Comparison of ENCODE assay signal across 6 cellular contexts in the genomic region with DNA sequence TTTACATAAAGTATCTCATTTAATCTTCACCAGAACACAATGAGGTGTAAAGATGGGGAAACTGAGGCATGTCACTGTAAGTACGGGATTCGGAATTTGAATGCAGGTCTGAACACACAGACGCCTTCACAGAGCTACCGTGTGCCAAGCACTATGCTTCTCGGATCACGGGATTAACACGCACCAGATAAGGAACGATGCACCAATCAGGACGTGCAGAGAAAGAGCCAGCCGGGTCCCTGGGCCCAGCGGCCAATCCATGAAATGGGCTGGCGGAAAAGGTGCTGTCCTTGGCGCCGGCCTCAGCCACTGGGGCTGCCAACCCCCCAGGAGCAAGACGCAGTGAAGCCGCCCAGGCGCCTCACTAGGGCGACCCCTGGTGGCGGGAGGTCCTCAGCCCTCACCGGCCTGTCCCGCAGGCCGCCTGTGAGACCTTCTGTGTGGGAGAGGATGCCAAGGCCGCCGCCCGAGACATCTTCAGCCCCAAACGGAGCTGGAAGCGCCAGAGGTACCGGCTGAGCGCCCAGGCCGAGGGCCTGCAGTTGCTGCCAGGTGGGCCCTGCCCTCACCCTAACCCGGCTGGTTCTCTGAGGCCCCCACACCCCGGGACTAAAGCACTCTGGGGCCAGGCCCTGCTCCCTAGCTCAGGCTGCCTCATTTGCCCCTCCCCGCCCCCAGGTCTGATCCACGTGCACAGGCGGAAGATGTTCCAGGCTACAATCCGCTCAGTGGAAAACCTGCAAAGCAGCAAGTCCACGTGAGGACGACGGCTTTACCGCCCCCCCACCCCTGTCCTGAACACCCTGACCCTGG. TPM values are rescaled to one million over a fixed set of nuclear protein-coding genes. Genes with fewer than 3 reads are reported as not detected.
A peak's percentile ranks its signal among the peaks of the same experiment; 100 is the strongest.
DNase-seq lines count a peak whose midpoint lies in the region; ATAC-seq and TF ChIP-seq lines count a peak whose summit lies in the region.

No MANE protein-coding gene starts in this region.

- TF ChIP-seq CTCF in gastroesophageal sphincter (IDR thresholded peaks at IDR 0.05): peak in 3 of 4 experiments; percentile 55 to 81 (median 55)

- H3K9ac ChIP-seq in BLaER1 treated with 17β-estradiol and CSF1 and Interleukin-3, amounts not matched to agents 10 nM and 100 nM: peak overlapping the region in 9 of 11 experiments; percentile 41 to 74 (median 62); a peak in 17 of 22 replicates

- peak; percentile 55 for ATAC-seq in HG02840 (IDR thresholded peaks at IDR 0.05; ENCODE audit: low FRiP score, unreplicated experiment)
- ATAC-seq in gastroesophageal sphincter: peak; percentile 49

- no peak for TF ChIP-seq EP300 in gastroesophageal sphincter (IDR thresholded peaks at IDR 0.05)

- WGBS in gastroesophageal sphincter (ENCODE audit: low coverage in 1 of 2), 2 donors: 57 to 61% methylated on average over 6 to 14 of the region's 40 CpGs

- TF ChIP-seq POLR2A in gastroesophageal sphincter (IDR thresholded peaks at IDR 0.05): no peak

- peaks cover 72 to 91% (median 88%) of the 10 kb centered on the region in 10 experiments for H3K4me1 ChIP-seq in BLaER1 treated with 17β-estradiol and CSF1 and Interleukin-3, amounts not matched to agents 10 nM and 100 nM
- H3K4me1 ChIP-seq in gastroesophageal sphincter: peaks cover 0 to 49% (median 10%) of the 10 kb centered on the region in 3 donors

- peak; percentile 92 for DNase-seq in activated CD4-positive, alpha-beta T cell treated with anti-CD3 and anti-CD28 coated beads for 48 hours
- DNase-seq in stimulated activated CD4-positive, alpha-beta T cell treated with anti-CD3 and anti-CD28 coated beads, Interleukin-4, amount 100 ng/mL, for 1 hour: peak; percentile 87
- DNase-seq in amniotic stem cell (lab: John Stamatoyannopoulos, UW): no peak

- no peaks in the 10 kb centered on the region for H3K9me3 ChIP-seq in BLaER1 treated with 17β-estradiol and CSF1 and Interleukin-3, amounts not matched to agents 10 nM and 100 nM (replicated peaks in 1 of 11)
- H3K9me3 ChIP-seq in gastroesophageal sphincter: no peaks in the 10 kb centered on the region

- H3K27me3 ChIP-seq in BLaER1 treated with 17β-estradiol and CSF1 and Interleukin-3, amounts not matched to agents 10 nM and 100 nM: peaks cover 0 to 5% (median 0%) of the 10 kb centered on the region in 11 experiments; a peak in 7 of 22 replicates
- peaks cover 58% of the 10 kb centered on the region for H3K27me3 ChIP-seq in gastroesophageal sphincter

- H3K4me3 ChIP-seq in BLaER1 treated with 17β-estradiol and CSF1 and Interleukin-3, amounts not matched to agents 10 nM and 100 nM: peak overlapping the region; percentile 31 to 62 (median 48)
- peak overlapping the region in 1 of 2 donors; percentile 14 for H3K4me3 ChIP-seq in gastroesophageal sphincter

- H3K36me3 ChIP-seq in BLaER1 treated with 17β-estradiol and CSF1 and Interleukin-3, amounts not matched to agents 10 nM and 100 nM: 0 out of 22 replicates have a peak, but pooled peaks cover 0 to under 1% (median 0%) of the 10 kb centered on the region in 11 experiments
- no peaks in the 10 kb centered on the region for H3K36me3 ChIP-seq in gastroesophageal sphincter

- H3K4me2 ChIP-seq in BLaER1 treated with 17β-estradiol and CSF1 and Interleukin-3, amounts not matched to agents 10 nM and 100 nM: peak overlapping the region; percentile 85 to 98 (median 92)

- no peaks in the 10 kb centered on the region for H4K20me1 ChIP-seq in BLaER1 treated with 17β-estradiol and CSF1 and Interleukin-3, amounts not matched to agents 10 nM and 100 nM

- peak overlapping the region in 10 of 11 experiments; percentile 21 to 78 (median 62); a peak in 17 of 22 replicates for H3K27ac ChIP-seq in BLaER1 treated with 17β-estradiol and CSF1 and Interleukin-3, amounts not matched to agents 10 nM and 100 nM
- peak overlapping the region in 1 of 4 donors; percentile 18 for H3K27ac ChIP-seq in gastroesophageal sphincter

RNA-seq across cellular contexts. Expression of gene ATG9B, which starts 15.6 kb away (rescaled TPM):
- under 1 TPM in 2 of 4 donors, not detected in 2; 0.15 to 0.31 TPM for total RNA-seq in gastroesophageal sphincter

RNA-seq across cellular contexts. Expression of gene NOS3, which starts 17.9 kb away (rescaled TPM):
- 10 to 100 TPM in 2 of 4 donors, 1 to 10 TPM in 2; 6.8 to 29.4 (median 13.5) TPM for total RNA-seq in gastroesophageal sphincter

RNA-seq across cellular contexts. Expression of gene ABCB8, which starts 19.5 kb away (rescaled TPM):
- total RNA-seq in gastroesophageal sphincter: 10 to 100 TPM; 13.2 to 33.0 (median 18.8) TPM

RNA-seq across cellular contexts. Expression of gene KCNH2, which starts 30.6 kb away (rescaled TPM):
- 10 to 100 TPM; 26.6 to 63.8 (median 36.3) TPM for total RNA-seq in gastroesophageal sphincter

RNA-seq across cellular contexts. Expression of gene ASIC3, which starts 39.6 kb away (rescaled TPM):
- 1 to 10 TPM in 3 of 4 donors, not detected in 1; 1.7 to 3.1 (median 2.1) TPM for total RNA-seq in gastroesophageal sphincter
